In the genomic region with DNA sequence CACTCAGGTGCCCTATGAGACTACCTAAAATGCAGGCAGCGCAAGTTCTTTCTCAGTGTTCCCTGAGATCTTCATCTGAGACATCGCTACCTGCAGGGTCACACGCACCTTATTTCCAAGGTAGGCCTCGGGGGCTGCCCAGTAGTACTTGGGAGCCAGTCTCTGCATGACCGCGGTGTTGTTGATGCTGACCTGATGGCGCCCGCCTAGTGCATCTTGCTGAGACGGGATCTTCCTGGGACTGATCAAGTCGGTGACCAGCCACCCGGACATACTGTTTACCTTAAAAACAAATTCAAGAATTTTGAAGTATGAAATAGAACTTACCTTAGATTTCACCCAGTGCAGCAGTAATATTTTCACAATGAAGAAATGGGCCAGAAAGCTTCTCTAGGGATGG, we compare ENCODE assay signal across 16 cellular contexts.
DNase-seq lines count a peak whose midpoint lies in the region; ATAC-seq and TF ChIP-seq lines count a peak whose summit lies in the region.
"Had no signal": no experiment of that assay in that cellular context is flagged by ENCODE, and none has a peak within 500 bp of the region (broad histone marks: within the 10 kb centered on the region; RNA-seq: fewer than 3 reads in every experiment).

No MANE protein-coding gene starts in this region.

- peak overlapping the region; percentile 93; the same call in 1 of the 2 replicates for H3K27ac ChIP-seq in IMR-90 (ENCODE audit: insufficient read depth, low read length)
- H3K27ac ChIP-seq in upper lobe of right lung, result peak overlapping the region; percentile 42
- H3K27ac ChIP-seq: A549, PC-9 had no signal

- H3K56ac ChIP-seq in IMR-90 (ENCODE audit: extremely low read depth, insufficient read depth, low read length), result no peak overlapping the region

- peak overlapping the region; percentile 72 for H2AK5ac ChIP-seq in IMR-90 (ENCODE audit: low read depth, low read length)

- peak overlapping the region; percentile 94 for H2BK5ac ChIP-seq in IMR-90 (ENCODE audit: low read depth, low read length, poor library complexity, severe bottlenecking)

- H2AFZ ChIP-seq in IMR-90 (replicated peaks; ENCODE audit: low read length, poor library complexity), result no peak overlapping the region
- H2AFZ ChIP-seq: PC-9 had no signal

- H3K9me1 ChIP-seq in IMR-90 (ENCODE audit: insufficient read depth, low read length), result no peaks in the 10 kb centered on the region

- dilution Hi-C loops in IMR-90 (cut with HindIII; ENCODE audit: low sequenced_read_pairs, unreplicated experiment), result no loop called here

- peak overlapping the region; percentile 95; the same call in 1 of the 3 replicates for H2BK15ac ChIP-seq in IMR-90 (ENCODE audit: low read depth, low read length)

- no peak overlapping the region for H3K4me3 Mint-ChIP-seq in MCF 10A (ENCODE audit: unreplicated experiment)
- H3K4me3 Mint-ChIP-seq in mesothelial cell of epicardium, result no peak overlapping the region
- H3K4me3 Mint-ChIP-seq: CD8-positive, alpha-beta memory T cell had no signal

- no peak overlapping the region for H3K4me3 ChIP-seq in IMR-90 (ENCODE audit: insufficient read depth, low read depth, low read length)
- no peak overlapping the region for H3K4me3 ChIP-seq in upper lobe of right lung
- H3K4me3 ChIP-seq: A549, PC-9 had no signal

- WGBS in IMR-90 (ENCODE audit: extremely low coverage in 2 of 2, insufficient read length in 1 of 2), 2 experiments, result 100% methylated on average over 1 of the region's 11 CpGs; no CpG with 5 or more reads in 1 of the 2 experiments

- H3K9me3 Mint-ChIP-seq in MCF 10A (ENCODE audit: unreplicated experiment), result no peaks in the 10 kb centered on the region
- no peaks in the 10 kb centered on the region for H3K9me3 Mint-ChIP-seq in mesothelial cell of epicardium

- peak overlapping the region; percentile 85 for H3K27ac Mint-ChIP-seq in MCF 10A (ENCODE audit: low read depth, unreplicated experiment)
- H3K27ac Mint-ChIP-seq in mesothelial cell of epicardium, result peak overlapping the region; percentile 89
- H3K27ac Mint-ChIP-seq: CD8-positive, alpha-beta memory T cell had no signal

- peak overlapping the region; percentile 86; the same call in 1 of the 2 replicates for H2BK20ac ChIP-seq in IMR-90 (ENCODE audit: low read depth, low read length)

- peak overlapping the region; percentile 90 for H3K4ac ChIP-seq in IMR-90 (ENCODE audit: low read depth, low read length)

- TF ChIP-seq POLR2A in IMR-90 (IDR thresholded peaks at IDR 0.05; ENCODE audit: low read depth, low read length), result no peak

- H3K4me1 ChIP-seq in IMR-90 (ENCODE audit: control insufficient read depth, insufficient read depth, low read length) (peaks cover 10% of the 10 kb centered on the region), upper lobe of right lung (no peaks in the 10 kb centered on the region)
- H3K4me1 ChIP-seq: A549 had no signal

- intact Hi-C loops in IMR-90 (cut with micrococcal nuclease), result no loop called here
- intact Hi-C loops in MCF 10A (cut with micrococcal nuclease), result no loop called here
- intact Hi-C loops in upper lobe of right lung (cut with DNase I), result no loop called here

- H3K27me3 ChIP-seq in IMR-90 (ENCODE audit: control insufficient read depth, insufficient read depth, low read length), result no peaks in the 10 kb centered on the region
- no peaks in the 10 kb centered on the region for H3K27me3 ChIP-seq in upper lobe of right lung

- H4K20me1 ChIP-seq in IMR-90 (ENCODE audit: insufficient read depth, low read length), result no peaks in the 10 kb centered on the region

- no peak for ATAC-seq in IMR-90 (ENCODE audit: low read depth)
- no peak for ATAC-seq in upper lobe of right lung
- no peak for ATAC-seq in GM21576 (IDR thresholded peaks at IDR 0.05; ENCODE audit: unreplicated experiment)

- H3K27me3 Mint-ChIP-seq in MCF 10A (ENCODE audit: insufficient read depth, unreplicated experiment) (no peaks in the 10 kb centered on the region), mesothelial cell of epicardium (ENCODE audit: low read depth) (no peaks in the 10 kb centered on the region)

- H4K5ac ChIP-seq in IMR-90 (ENCODE audit: low read depth, low read length), result peak overlapping the region; percentile 98

- H3K36me3 Mint-ChIP-seq in MCF 10A (ENCODE audit: insufficient read depth, unreplicated experiment), result peaks cover 6% of the 10 kb centered on the region
- H3K36me3 Mint-ChIP-seq in mesothelial cell of epicardium, result peaks cover 31% of the 10 kb centered on the region
- H3K36me3 Mint-ChIP-seq: CD8-positive, alpha-beta memory T cell had no signal

- CTCF ChIA-PET in IMR-90 (lab: Yijun Ruan, JAX), result interaction anchor here (0.6 to 2.3 kb wide), 2 partner anchors 78 to 139 kb away, joined by 3 to 21 read pairs; no protein-coding TSS in a partner anchor
- CTCF ChIA-PET in MCF 10A (lab: Yijun Ruan, JAX), result interaction anchor here (0.6 to 4.8 kb wide), 10 partner anchors 12 to 144 kb away, joined by 3 to 41 read pairs (median 6); no protein-coding TSS in a partner anchor

- H3K9ac ChIP-seq in IMR-90 (ENCODE audit: low read depth, low read length), result peak overlapping the region; percentile 25; the same call in 1 of the 2 replicates

- peaks cover 0 to 5% of the 10 kb centered on the region in 2 experiments; a peak in 1 of 4 replicates for H3K79me1 ChIP-seq in IMR-90 (ENCODE audit: low read depth in 1 of 2, low read length in 2 of 2)

- no TSS peak for BruUV-seq in IMR-90 (replicated peaks; lab: Mats Ljungman, UMichigan)
- BruUV-seq in MCF 10A (replicated peaks; lab: Mats Ljungman, UMichigan), result no TSS peak

- H4K91ac ChIP-seq in IMR-90 (ENCODE audit: insufficient read depth, low read depth, low read length), result peak overlapping the region; percentile 91

- DNase-seq in IMR-90, result no peak
- DNase-seq in MCF 10A (ENCODE audit: unreplicated experiment), result no peak
- DNase-seq in mesothelial cell of epicardium (ENCODE audit: low spot score in 2 of 2, unreplicated experiment in 2 of 2), result no peak
- DNase-seq in upper lobe of right lung, result no peak
- DNase-seq in effector CD4-positive, alpha-beta T cell, result no peak
- no peak for DNase-seq in kidney glomerular epithelial cell (lab: John Stamatoyannopoulos, UW)
- DNase-seq in AG08395 (ENCODE audit: low spot score), result no peak
- DNase-seq: CD8-positive, alpha-beta memory T cell; DMS53; EL; KG1; MV-4-11; NCI-H226 had no signal

- peak overlapping the region; percentile 98; the same call in 1 of the 2 replicates for H2BK120ac ChIP-seq in IMR-90 (ENCODE audit: low read depth, low read length)

- H2AK9ac ChIP-seq in IMR-90 (replicated peaks; ENCODE audit: low read depth, low read length, poor library complexity), result no peak overlapping the region

- H3K9me3 ChIP-seq in IMR-90 (ENCODE audit: control insufficient read depth, insufficient read depth, low read length) (no peaks in the 10 kb centered on the region), upper lobe of right lung (no peaks in the 10 kb centered on the region)
- H3K9me3 ChIP-seq: A549 had no signal

- peak overlapping the region; percentile 83 to 99 for H4K8ac ChIP-seq in IMR-90 (ENCODE audit: low read depth in 2 of 2, low read length in 2 of 2)

- in situ Hi-C loops in IMR-90 (cut with MboI; ENCODE audit: low sequenced_read_pairs), result loop anchor here (5.0 kb wide), 1 partner anchor 135 kb away; no protein-coding TSS in a partner anchor

- TF ChIP-seq CTCF in IMR-90 (conservative IDR thresholded peaks at IDR 0.05; ENCODE audit: low read depth, low read length), result no peak
- TF ChIP-seq CTCF in MCF 10A (IDR thresholded peaks at IDR 0.05; ENCODE audit: unreplicated experiment), result no peak
- TF ChIP-seq CTCF in mesothelial cell of epicardium (IDR thresholded peaks at IDR 0.05; ENCODE audit: unreplicated experiment), result no peak
- TF ChIP-seq CTCF in upper lobe of right lung (IDR thresholded peaks at IDR 0.05), result no peak

- H3K36me3 ChIP-seq in IMR-90 (ENCODE audit: control insufficient read depth, insufficient read depth, low read length) (peaks cover 3% of the 10 kb centered on the region; the same call in 1 of the 2 replicates), upper lobe of right lung (no peaks in the 10 kb centered on the region)

- peak overlapping the region; percentile 14; the same call in 1 of the 2 replicates for H3K18ac ChIP-seq in IMR-90 (ENCODE audit: low read depth, low read length)

- H3K4me2 ChIP-seq in IMR-90 (ENCODE audit: low read depth, low read length), result no peak overlapping the region
- H3K4me2 ChIP-seq: A549, PC-9 had no signal

- no peak for TF ChIP-seq RAD21 in IMR-90 (IDR thresholded peaks at IDR 0.05; ENCODE audit: low read length)

- H3K14ac ChIP-seq in IMR-90 (replicated peaks; ENCODE audit: low read depth, low read length), result no peak overlapping the region; the same call in 1 of the 2 replicates

- H3K4me1 Mint-ChIP-seq in MCF 10A (ENCODE audit: insufficient read depth, unreplicated experiment), result peaks cover 7% of the 10 kb centered on the region
- peaks cover 16% of the 10 kb centered on the region for H3K4me1 Mint-ChIP-seq in mesothelial cell of epicardium
- H3K4me1 Mint-ChIP-seq: CD8-positive, alpha-beta memory T cell had no signal

- POLR2A ChIA-PET in IMR-90 (lab: Charles Lee; ENCODE audit: unreplicated experiment), result no interaction called here
- POLR2A ChIA-PET in MCF 10A (lab: Yijun Ruan, JAX), result no interaction called here

- peak overlapping the region; percentile 93; the same call in 1 of the 2 replicates for H3K23ac ChIP-seq in IMR-90 (ENCODE audit: low read depth, low read length)

TF ChIP-seq in IMR-90, 13 proteins besides CTCF, POLR2A, EP300 and RAD21:
- TF ChIP-seq CHD1 (IDR thresholded peaks at IDR 0.05; ENCODE audit: low read depth, low read length) (no peak), NFE2L2 (IDR thresholded peaks at IDR 0.05; ENCODE audit: low read depth, low read length) (no peak), RFX5 (IDR thresholded peaks at IDR 0.05; ENCODE audit: low read depth, low read length) (no peak), MXI1 (IDR thresholded peaks at IDR 0.05; ENCODE audit: borderline replicate concordance, low read depth, low read length) (no peak)
- TF ChIP-seq, protein P1, sequence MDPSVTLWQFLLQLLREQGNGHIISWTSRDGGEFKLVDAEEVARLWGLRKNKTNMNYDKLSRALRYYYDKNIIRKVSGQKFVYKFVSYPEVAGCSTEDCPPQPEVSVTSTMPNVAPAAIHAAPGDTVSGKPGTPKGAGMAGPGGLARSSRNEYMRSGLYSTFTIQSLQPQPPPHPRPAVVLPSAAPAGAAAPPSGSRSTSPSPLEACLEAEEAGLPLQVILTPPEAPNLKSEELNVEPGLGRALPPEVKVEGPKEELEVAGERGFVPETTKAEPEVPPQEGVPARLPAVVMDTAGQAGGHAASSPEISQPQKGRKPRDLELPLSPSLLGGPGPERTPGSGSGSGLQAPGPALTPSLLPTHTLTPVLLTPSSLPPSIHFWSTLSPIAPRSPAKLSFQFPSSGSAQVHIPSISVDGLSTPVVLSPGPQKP (IDR thresholded peaks at IDR 0.05; ENCODE audit: borderline replicate concordance, low read depth, low read length), result no peak
